ENCODE assay signal across 16 cellular contexts in genomic region chr14:102971836-102972606, GRCh38. TPM values are rescaled to one million over a fixed set of nuclear protein-coding genes. Genes with fewer than 3 reads are reported as not detected.
DNase-seq lines count a peak whose midpoint lies in the region; ATAC-seq, FAIRE-seq and TF ChIP-seq lines count a peak whose summit lies in the region.
"Had no signal": no experiment of that assay in that cellular context is flagged by ENCODE, and none has a peak within 500 bp of the region (broad histone marks: within the 10 kb centered on the region; RNA-seq: fewer than 3 reads in every experiment).

No MANE protein-coding gene starts in this region.

- H3K9ac ChIP-seq in OCI-LY1 (ENCODE audit: low read length) (no peak overlapping the region), kidney (ENCODE audit: low read length in 2 of 2) (no peak overlapping the region)
- H3K9ac ChIP-seq: BLaER1 had no signal

- H3F3A ChIP-seq in OCI-LY1 (ENCODE audit: insufficient read depth, low read length) = no peaks in the 10 kb centered on the region

- H3K4me1 ChIP-seq in OCI-LY1 (ENCODE audit: insufficient read depth, low read length, severe bottlenecking) (peaks cover 54% of the 10 kb centered on the region), kidney (ENCODE audit: control insufficient read depth in 1 of 2, insufficient read depth in 1 of 2, low read depth in 1 of 2, low read length in 2 of 2) (no peaks in the 10 kb centered on the region), uterus (no peaks in the 10 kb centered on the region)
- H3K4me1 ChIP-seq: HAP-1 had no signal

- no peak for TF ChIP-seq CTCF in OCI-LY1 (IDR thresholded peaks at IDR 0.05; ENCODE audit: low read length)
- TF ChIP-seq CTCF in kidney (IDR thresholded peaks at IDR 0.05; ENCODE audit: borderline replicate concordance, extremely low read depth, insufficient read depth) = no peak
- no peak for TF ChIP-seq CTCF in uterus (IDR thresholded peaks at IDR 0.05)

- no peaks in the 10 kb centered on the region for H4K20me1 ChIP-seq in OCI-LY1 (ENCODE audit: insufficient read depth, low read length)
- H4K20me1 ChIP-seq: BLaER1 had no signal

- no peaks in the 10 kb centered on the region for H3K9me3 ChIP-seq in OCI-LY1 (ENCODE audit: low read length)
- H3K9me3 ChIP-seq in kidney (ENCODE audit: control insufficient read depth in 1 of 2, low read length in 2 of 2) = no peaks in the 10 kb centered on the region
- no peaks in the 10 kb centered on the region for H3K9me3 ChIP-seq in uterus
- H3K9me3 ChIP-seq: A549, BLaER1, HAP-1 had no signal

- FAIRE-seq in kidney (lab: Jason Lieb, UNC) = no peak
- FAIRE-seq: A549, GM12878, GM18507, HTR-8/SVneo had no signal

- peak overlapping the region; percentile 30; the same call in 1 of the 2 replicates for H3K4me2 ChIP-seq in OCI-LY1 (ENCODE audit: low read length)
- H3K4me2 ChIP-seq: A549, BLaER1 had no signal

- H2AFZ ChIP-seq in OCI-LY1 (ENCODE audit: low read length) = no peak overlapping the region

- H3K27ac ChIP-seq in OCI-LY1 (ENCODE audit: low read depth, low read length, poor library complexity, severe bottlenecking) (peak overlapping the region; percentile 75), kidney (ENCODE audit: low read depth in 2 of 2, low read length in 2 of 2) (no peak overlapping the region), temporal lobe (ENCODE audit: low read depth, low read length) (peak overlapping the region; percentile 12), uterus (no peak overlapping the region)
- H3K27ac ChIP-seq: A549, BLaER1 had no signal

- intact Hi-C loops in kidney (cut with DNase I) = no loop called here
- intact Hi-C loops in uterus (cut with DNase I; ENCODE audit: low total_unique reads) = no loop called here

- H3K27me3 ChIP-seq in OCI-LY1 (ENCODE audit: insufficient read depth, low read length) (no peaks in the 10 kb centered on the region), uterus (no peaks in the 10 kb centered on the region)
- H3K27me3 ChIP-seq: BLaER1 had no signal

- H3K36me3 ChIP-seq in OCI-LY1 (ENCODE audit: insufficient read depth, low read length) = 0 out of 2 replicates have a peak, but pooled peaks cover 4% of the 10 kb centered on the region
- H3K36me3 ChIP-seq in kidney (ENCODE audit: control insufficient read depth in 1 of 2, insufficient read depth in 2 of 2, low read length in 2 of 2) = peaks cover 41 to 87% of the 10 kb centered on the region in 2 donors
- H3K36me3 ChIP-seq in uterus = no peaks in the 10 kb centered on the region

- DNase-seq in cerebellar cortex (ENCODE audit: low spot score) = peak; percentile 62
- peak; percentile 60 for DNase-seq in kidney
- DNase-seq in activated naive CD4-positive, alpha-beta T cell treated with Interleukin-2 at 50 U/mL for 16 hours = no peak
- DNase-seq in uterus = no peak
- DNase-seq: CD4-positive, CD25-positive, alpha-beta regulatory T cell; DMS 273 treated with DMSO at 0.1 percent for 48 hours; GOT3 had no signal

- no peak overlapping the region for H3K4me3 ChIP-seq in OCI-LY1 (ENCODE audit: low read depth, low read length, poor library complexity, severe bottlenecking)
- no peak overlapping the region for H3K4me3 ChIP-seq in kidney (ENCODE audit: low read length in 2 of 2)
- H3K4me3 ChIP-seq in uterus = no peak overlapping the region
- H3K4me3 ChIP-seq: A549, BLaER1, GM12878, HAP-1 had no signal

- no peak for ATAC-seq in GM19395 (IDR thresholded peaks at IDR 0.05; ENCODE audit: unreplicated experiment)

- no peaks in the 10 kb centered on the region for H3K79me2 ChIP-seq in OCI-LY1 (ENCODE audit: insufficient read depth, low read length)

- no peak for TF ChIP-seq POLR2A in uterus (IDR thresholded peaks at IDR 0.05)

- H3K9me2 ChIP-seq in OCI-LY1 (ENCODE audit: low read depth, low read length) = no peaks in the 10 kb centered on the region

RNA-seq across cellular contexts. Expression of gene AMN, which starts 49.6 kb away (rescaled TPM):
- total RNA-seq in kidney = 58.0 TPM
- 121 TPM for polyA plus RNA-seq in kidney (ENCODE audit: insufficient read depth, low read depth, low replicate concordance)
- 0.25 TPM for total RNA-seq in temporal lobe
- 1 to 10 TPM in 1 of 4 donors, under 1 TPM in 1, not detected in 2; 0.69 to 2.9 TPM for total RNA-seq in uterus

Comparison
In these comparisons a context has a peak if more than half of its experiments do, and no peak if none do; other contexts are left out.
1. H3K27ac ChIP-seq: peak in OCI-LY1 (single experiment) and temporal lobe (single experiment); none in kidney (0 of 2) and uterus (0 of 2).
2. DNase-seq: peak in cerebellar cortex (single experiment) and kidney (single experiment); none in activated naive CD4-positive, alpha-beta T cell treated with Interleukin-2 at 50 U/mL for 16 hours (single experiment) and uterus (0 of 2).
3. RNA of gene AMN, which starts 49.6 kb away (total RNA-seq): 58.0 TPM in kidney (single experiment); 0.69 to 2.9 TPM in uterus and 0.25 TPM in temporal lobe (single experiment); every median in the first group is over 10 times any median in the second.